ENCODE assay signal across 19 cellular contexts in genomic region chr2:112924348-112924747, GRCh38. TPM values are rescaled to one million over a fixed set of nuclear protein-coding genes. Genes with fewer than 3 reads are reported as not detected.
DNase-seq lines count a peak whose midpoint lies in the region; ATAC-seq and TF ChIP-seq lines count a peak whose summit lies in the region.
"Had no signal": no experiment of that assay in that cellular context is flagged by ENCODE, and none has a peak within 500 bp of the region (broad histone marks: within the 10 kb centered on the region; RNA-seq: fewer than 3 reads in every experiment).

No MANE protein-coding gene starts in this region.

- H3K79me2 ChIP-seq in GM23338 (replicated peaks; ENCODE audit: insufficient read depth) (no peaks in the 10 kb centered on the region), hepatocyte (no peaks in the 10 kb centered on the region), trophoblast cell (ENCODE audit: control insufficient read depth, insufficient read depth, low read length, poor library complexity) (no peaks in the 10 kb centered on the region)

- peaks cover 9 to 33% (median 13%) of the 10 kb centered on the region in 10 experiments for H3K4me1 ChIP-seq in BLaER1 treated with 17β-estradiol and CSF1 and Interleukin-3, amounts not matched to agents 10 nM and 100 nM
- H3K4me1 ChIP-seq in GM23338 (ENCODE audit: insufficient read depth) (no peaks in the 10 kb centered on the region), hepatocyte (ENCODE audit: insufficient read depth) (peaks cover 13% of the 10 kb centered on the region), trophoblast cell (ENCODE audit: control insufficient read depth in 1 of 2, insufficient read depth in 2 of 2, low read length in 2 of 2) (no peaks in the 10 kb centered on the region)

- no peak overlapping the region for H2AFZ ChIP-seq in GM23338
- H2AFZ ChIP-seq in hepatocyte: no peak overlapping the region
- H2AFZ ChIP-seq in trophoblast cell (ENCODE audit: insufficient read depth, low read length, poor library complexity): no peak overlapping the region
- H2AFZ ChIP-seq: PC-9 had no signal

- DNase-seq in GM23338 (ENCODE audit: low spot score): no peak
- no peak for DNase-seq in hepatocyte (ENCODE audit: low spot score)
- DNase-seq in trophoblast cell: no peak
- no peak for DNase-seq in activated naive CD4-positive, alpha-beta T cell treated with anti-CD3 and anti-CD28 coated beads, Interleukin-2, amount 10 ng/mL, durations not matched to agents 7 days and 5 days
- DNase-seq in activated effector memory CD4-positive, alpha-beta T cell treated with anti-CD3 and anti-CD28 coated beads, Interleukin-2, amount 50 U/mL, for 16 hours: no peak
- DNase-seq: C1 segment of cervical spinal cord; CD8-positive, alpha-beta T cell; DMS153; GDM1; NCI-H187; NCI-H446; NCI-H69; PC-9; RPMI8226; SHP77 had no signal

- H3K4me2 ChIP-seq in BLaER1 treated with 17β-estradiol and CSF1 and Interleukin-3, amounts not matched to agents 10 nM and 100 nM: peak overlapping the region in 8 of 11 experiments; percentile 9 to 48 (median 26); a peak in 7 of 22 replicates
- H3K4me2 ChIP-seq in GM23338 (no peak overlapping the region), hepatocyte (peak overlapping the region; percentile 9), trophoblast cell (ENCODE audit: low read length) (no peak overlapping the region)
- H3K4me2 ChIP-seq: PC-9 had no signal

- no peak overlapping the region for H3K9ac ChIP-seq in BLaER1 treated with 17β-estradiol and CSF1 and Interleukin-3, amounts not matched to agents 10 nM and 100 nM
- H3K9ac ChIP-seq in trophoblast cell (ENCODE audit: low read length): no peak overlapping the region

- no peaks in the 10 kb centered on the region for H3K36me3 Mint-ChIP-seq in GM23338 (ENCODE audit: low read depth)
- H3K36me3 Mint-ChIP-seq in activated naive CD4-positive, alpha-beta T cell treated with anti-CD3 and anti-CD28 coated beads, Interleukin-2, amount 10 ng/mL, durations not matched to agents 7 days and 5 days: no peaks in the 10 kb centered on the region
- H3K36me3 Mint-ChIP-seq: CD8-positive, alpha-beta T cell had no signal

- H3K23ac ChIP-seq in trophoblast cell (ENCODE audit: low read length): peak overlapping the region; percentile 91

- TF ChIP-seq CTCF in GM23338 (conservative IDR thresholded peaks at IDR 0.05; ENCODE audit: low read depth in 2 of 2): no peak
- TF ChIP-seq CTCF in hepatocyte (IDR thresholded peaks at IDR 0.05; ENCODE audit: poor library complexity): no peak

- no peaks in the 10 kb centered on the region for H3F3A ChIP-seq in GM23338 (replicated peaks; ENCODE audit: low read depth)

- H3K27me3 Mint-ChIP-seq in GM23338 (ENCODE audit: insufficient read depth, low read depth, poor library complexity): no peaks in the 10 kb centered on the region
- peaks cover 13% of the 10 kb centered on the region for H3K27me3 Mint-ChIP-seq in activated naive CD4-positive, alpha-beta T cell treated with anti-CD3 and anti-CD28 coated beads, Interleukin-2, amount 10 ng/mL, durations not matched to agents 7 days and 5 days

- H3K9me3 Mint-ChIP-seq in GM23338: peaks cover 9% of the 10 kb centered on the region
- no peaks in the 10 kb centered on the region for H3K9me3 Mint-ChIP-seq in activated naive CD4-positive, alpha-beta T cell treated with anti-CD3 and anti-CD28 coated beads, Interleukin-2, amount 10 ng/mL, durations not matched to agents 7 days and 5 days

- ATAC-seq in GM23338 (peak; percentile 41; the same call in 1 of the 3 replicates), GM18498 (IDR thresholded peaks at IDR 0.05; ENCODE audit: unreplicated experiment) (no peak)
- ATAC-seq: CD8-positive, alpha-beta T cell had no signal

- peaks cover 0 to 7% (median 0%) of the 10 kb centered on the region in 11 experiments; a peak in 4 of 22 replicates for H3K9me3 ChIP-seq in BLaER1 treated with 17β-estradiol and CSF1 and Interleukin-3, amounts not matched to agents 10 nM and 100 nM (replicated peaks in 1 of 11)
- H3K9me3 ChIP-seq in hepatocyte (ENCODE audit: low read depth) (no peaks in the 10 kb centered on the region), trophoblast cell (ENCODE audit: insufficient read depth, low read depth, low read length) (peaks cover 2% of the 10 kb centered on the region)

- H3K27ac ChIP-seq in BLaER1 treated with 17β-estradiol and CSF1 and Interleukin-3, amounts not matched to agents 10 nM and 100 nM: no peak overlapping the region
- H3K27ac ChIP-seq in GM23338 (ENCODE audit: low read depth) (no peak overlapping the region), hepatocyte (peak overlapping the region; percentile 82), trophoblast cell (ENCODE audit: low read depth, low read length) (no peak overlapping the region)
- H3K27ac ChIP-seq: PC-9, SK-N-MC had no signal

- H4K20me1 ChIP-seq in BLaER1 treated with 17β-estradiol and CSF1 and Interleukin-3, amounts not matched to agents 10 nM and 100 nM: no peaks in the 10 kb centered on the region
- H4K20me1 ChIP-seq in GM23338 (replicated peaks; ENCODE audit: insufficient read depth) (no peaks in the 10 kb centered on the region), hepatocyte (ENCODE audit: insufficient read depth, poor library complexity, severe bottlenecking) (no peaks in the 10 kb centered on the region)

- H2BK12ac ChIP-seq in trophoblast cell (ENCODE audit: low read length): no peak overlapping the region

- H2BK5ac ChIP-seq in trophoblast cell (ENCODE audit: low read depth, low read length, poor library complexity): no peak overlapping the region

- no peak overlapping the region for H3K27ac Mint-ChIP-seq in GM23338
- H3K27ac Mint-ChIP-seq in activated naive CD4-positive, alpha-beta T cell treated with anti-CD3 and anti-CD28 coated beads, Interleukin-2, amount 10 ng/mL, durations not matched to agents 7 days and 5 days: no peak overlapping the region
- H3K27ac Mint-ChIP-seq: CD8-positive, alpha-beta T cell had no signal

- H2BK120ac ChIP-seq in trophoblast cell (ENCODE audit: insufficient read depth, low read length, poor library complexity): no peak overlapping the region

- 43% methylated on average over 2 of the region's 2 CpGs for WGBS in hepatocyte (ENCODE audit: low lambda C conversion rate, missing lambda C conversion rate)
- WGBS in trophoblast cell (ENCODE audit: extremely low coverage, insufficient coverage, insufficient read length): no CpG with 5 or more reads among the region's 2 CpGs

- no peak overlapping the region for H4K8ac ChIP-seq in trophoblast cell (ENCODE audit: low read depth, low read length)

- H3K4me3 ChIP-seq in BLaER1 treated with 17β-estradiol and CSF1 and Interleukin-3, amounts not matched to agents 10 nM and 100 nM: no peak overlapping the region
- H3K4me3 ChIP-seq in GM23338 (no peak overlapping the region), hepatocyte (no peak overlapping the region), trophoblast cell (ENCODE audit: low read depth, low read length) (no peak overlapping the region)
- H3K4me3 ChIP-seq: PC-9, SK-N-MC had no signal

- no peak overlapping the region for H4K91ac ChIP-seq in trophoblast cell (ENCODE audit: low read depth, low read length)

- H3K14ac ChIP-seq in trophoblast cell (ENCODE audit: low read length): no peak overlapping the region

- no peak overlapping the region for H3K18ac ChIP-seq in trophoblast cell (ENCODE audit: low read length)

- H3K36me3 ChIP-seq in BLaER1 treated with 17β-estradiol and CSF1 and Interleukin-3, amounts not matched to agents 10 nM and 100 nM: no peaks in the 10 kb centered on the region
- no peaks in the 10 kb centered on the region for H3K36me3 ChIP-seq in GM23338 (ENCODE audit: insufficient read depth)
- no peaks in the 10 kb centered on the region for H3K36me3 ChIP-seq in hepatocyte (replicated peaks; ENCODE audit: insufficient read depth, low read depth)
- H3K36me3 ChIP-seq in trophoblast cell (ENCODE audit: control insufficient read depth in 1 of 2, insufficient read depth in 2 of 2, low read length in 2 of 2): no peaks in the 10 kb centered on the region

- CTCF ChIA-PET in activated naive CD4-positive, alpha-beta T cell treated with anti-CD3 and anti-CD28 coated beads, Interleukin-2, amount 10 ng/mL, durations not matched to agents 7 days and 5 days (lab: Charles Lee): interaction anchor here (1.1 to 6.8 kb wide), 2 partner anchors 17 to 34 kb away, joined by 3 to 50 read pairs; no protein-coding TSS in a partner anchor

- H3K4me3 Mint-ChIP-seq in GM23338: no peak overlapping the region
- no peak overlapping the region for H3K4me3 Mint-ChIP-seq in activated naive CD4-positive, alpha-beta T cell treated with anti-CD3 and anti-CD28 coated beads, Interleukin-2, amount 10 ng/mL, durations not matched to agents 7 days and 5 days
- H3K4me3 Mint-ChIP-seq: CD8-positive, alpha-beta T cell had no signal

- peaks cover 8% of the 10 kb centered on the region; the same call in 1 of the 2 replicates for H3K9me2 ChIP-seq in GM23338 (ENCODE audit: insufficient read depth)
- no peaks in the 10 kb centered on the region for H3K9me2 ChIP-seq in hepatocyte (replicated peaks; ENCODE audit: insufficient read depth)

- no peak overlapping the region for H4K12ac ChIP-seq in trophoblast cell (ENCODE audit: low read depth, low read length)

- no peaks in the 10 kb centered on the region for H3K79me1 ChIP-seq in trophoblast cell (ENCODE audit: low read length)

- H3K4ac ChIP-seq in trophoblast cell (ENCODE audit: low read depth, low read length): no peak overlapping the region

- H3K27me3 ChIP-seq in BLaER1 treated with 17β-estradiol and CSF1 and Interleukin-3, amounts not matched to agents 10 nM and 100 nM: no peaks in the 10 kb centered on the region
- H3K27me3 ChIP-seq in GM23338 (ENCODE audit: insufficient read depth) (no peaks in the 10 kb centered on the region), hepatocyte (no peaks in the 10 kb centered on the region), trophoblast cell (ENCODE audit: insufficient read depth, low read length) (no peaks in the 10 kb centered on the region)

- H3K4me1 Mint-ChIP-seq in GM23338: peaks cover 4% of the 10 kb centered on the region
- H3K4me1 Mint-ChIP-seq in activated naive CD4-positive, alpha-beta T cell treated with anti-CD3 and anti-CD28 coated beads, Interleukin-2, amount 10 ng/mL, durations not matched to agents 7 days and 5 days: no peaks in the 10 kb centered on the region

- no peak overlapping the region for H2AK5ac ChIP-seq in trophoblast cell (ENCODE audit: low read length)

TF ChIP-seq in GM23338, 12 proteins besides CTCF, POLR2A, EP300 and RAD21 (continues in another document):
- TF ChIP-seq ZNF114 (CRISPR knock-in tag; IDR thresholded peaks at IDR 0.05): no peak
- no peak for TF ChIP-seq NANOG (IDR thresholded peaks at IDR 0.05; ENCODE audit: borderline replicate concordance)
- no peak for TF ChIP-seq POLR2AphosphoS5 (IDR thresholded peaks at IDR 0.05; ENCODE audit: low read depth)

RNA-seq across cellular contexts. Expression of gene IL37, which starts 13.4 kb away (rescaled TPM):
- not detected in 2 replicates for total RNA-seq in GM23338 (2014; rRNA removed; shearing (Covaris generic))
- not detected in 2 replicates for polyA plus RNA-seq in GM23338 (2016; fragmentation: Nextera tagmentation; extraction: Ambion mirVana)
- total RNA-seq in hepatocyte: not detected in 2 replicates
- not detected in 2 replicates for polyA plus RNA-seq in hepatocyte
- 0.07 TPM in 1 of 2 replicates, not detected in the other for polyA plus RNA-seq in trophoblast cell (2013)
- total RNA-seq: CD8-positive, alpha-beta T cell; MCF 10A had no signal

RNA-seq across cellular contexts. Expression of gene IL36G, which starts 53.5 kb away (rescaled TPM):
- 0.70 TPM in 1 of 2 replicates, not detected in the other for total RNA-seq in GM23338 (2014; rRNA removed; shearing (Covaris generic))
- polyA plus RNA-seq in GM23338 (2016; fragmentation: Nextera tagmentation; extraction: Ambion mirVana) (not detected in 2 replicates), hepatocyte (1.0 TPM in 1 of 2 replicates, not detected in the other)
- 0.20 TPM in 1 of 2 replicates, not detected in the other for total RNA-seq in hepatocyte
- 0.05 TPM in 1 of 2 replicates, not detected in the other for polyA plus RNA-seq in trophoblast cell (2013)
- total RNA-seq: CD8-positive, alpha-beta T cell; MCF 10A; PC-9 had no signal

Comparison
In these comparisons a context has a peak if more than half of its experiments do, and no peak if none do; other contexts are left out.
1. H3K4me2 ChIP-seq: peak in BLaER1 treated with 17β-estradiol and CSF1 and Interleukin-3, amounts not matched to agents 10 nM and 100 nM (8 of 11) and hepatocyte (single experiment); none in GM23338 (single experiment) and trophoblast cell (single experiment).